In genomic region chr10:71391701-71392100, GRCh38 we compare ENCODE assay signal across 1 cellular context.
TF ChIP-seq lines count a peak whose summit lies in the region.

No MANE protein-coding gene starts in this region.

TF ChIP-seq in H1, 55 proteins besides CTCF, POLR2A, EP300 and RAD21 (continued from another document):
- TF ChIP-seq TBP (IDR thresholded peaks at IDR 0.05; ENCODE audit: low read depth, low read length) (no peak), NRF1 (IDR thresholded peaks at IDR 0.05; ENCODE audit: low read depth, low read length) (no peak)
- TF ChIP-seq, protein P1, sequence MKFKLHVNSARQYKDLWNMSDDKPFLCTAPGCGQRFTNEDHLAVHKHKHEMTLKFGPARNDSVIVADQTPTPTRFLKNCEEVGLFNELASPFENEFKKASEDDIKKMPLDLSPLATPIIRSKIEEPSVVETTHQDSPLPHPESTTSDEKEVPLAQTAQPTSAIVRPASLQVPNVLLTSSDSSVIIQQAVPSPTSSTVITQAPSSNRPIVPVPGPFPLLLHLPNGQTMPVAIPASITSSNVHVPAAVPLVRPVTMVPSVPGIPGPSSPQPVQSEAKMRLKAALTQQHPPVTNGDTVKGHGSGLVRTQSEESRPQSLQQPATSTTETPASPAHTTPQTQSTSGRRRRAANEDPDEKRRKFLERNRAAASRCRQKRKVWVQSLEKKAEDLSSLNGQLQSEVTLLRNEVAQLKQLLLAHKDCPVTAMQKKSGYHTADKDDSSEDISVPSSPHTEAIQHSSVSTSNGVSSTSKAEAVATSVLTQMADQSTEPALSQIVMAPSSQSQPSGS (IDR thresholded peaks at IDR 0.05; ENCODE audit: low read length), result no peak
